Comparison of ENCODE assay signal across 10 cellular contexts in genomic region chr6:142844065-142844755, GRCh38.
DNase-seq lines count a peak whose midpoint lies in the region; ATAC-seq, FAIRE-seq and TF ChIP-seq lines count a peak whose summit lies in the region.
"Had no signal": no experiment of that assay in that cellular context is flagged by ENCODE, and none has a peak within 500 bp of the region (broad histone marks: within the 10 kb centered on the region; RNA-seq: fewer than 3 reads in every experiment).

No MANE protein-coding gene starts in this region.

- POLR2A ChIA-PET in A549 (lab: Yijun Ruan, JAX) (no interaction called here), PC-9 (lab: Charles Lee; ENCODE audit: unreplicated experiment) (interaction anchor here (0.7 kb wide), 1 partner anchor 151 kb away, joined by 4 read pairs; no protein-coding TSS in a partner anchor), A673 (lab: Charles Lee; ENCODE audit: low non-redundant PET) (no interaction called here)

- no peak overlapping the region for H3K9ac ChIP-seq in fibroblast of lung (ENCODE audit: insufficient read depth, low read length)

- FAIRE-seq in A549 (lab: Jason Lieb, UNC) = no peak
- FAIRE-seq: endometrium had no signal

- TF ChIP-seq EP300 in A549 (IDR thresholded peaks at IDR 0.05) = no peak

- H3K79me2 ChIP-seq in PC-9 (ENCODE audit: low read depth) (peaks cover 65% of the 10 kb centered on the region), fibroblast of lung (ENCODE audit: control insufficient read depth, insufficient read depth, low read length) (peaks cover 19% of the 10 kb centered on the region)

- TF ChIP-seq RAD21 in A549 (conservative IDR thresholded peaks at IDR 0.05 in 1 of 2, IDR thresholded peaks at IDR 0.05 in 1 of 2) = no peak

- H3K27ac ChIP-seq in A549 (peak overlapping the region; percentile 8 to 74; a peak in 4 of 6 replicates), PC-9 (peak overlapping the region; percentile 89), fibroblast of lung (ENCODE audit: insufficient read depth, low read length) (peak overlapping the region; percentile 0), A673 (ENCODE audit: low read depth, low read length, poor library complexity, severe bottlenecking) (no peak overlapping the region)

- BruUV-seq in PC-9 (replicated peaks; lab: Mats Ljungman, UMichigan) = no TSS peak
- BruUV-seq in A673 (replicated peaks; lab: Mats Ljungman, UMichigan) = no TSS peak

- H3K4me3 ChIP-seq in A549 (no peak overlapping the region), GM12865 (ENCODE audit: low read depth, low read length) (peak overlapping the region; percentile 61), PC-9 (peak overlapping the region; percentile 51; the same call in 1 of the 2 replicates), fibroblast of lung (replicated peaks in 1 of 4; ENCODE audit: control extremely low read depth in 1 of 4, insufficient read depth in 1 of 4, low read depth in 3 of 4, low read length in 4 of 4) (peak overlapping the region in 2 of 4 experiments; percentile 3 to 17), A673 (ENCODE audit: low read depth, low read length, poor library complexity, severe bottlenecking) (no peak overlapping the region)

- TF ChIP-seq POLR2A in A549 (IDR thresholded peaks at IDR 0.05; ENCODE audit: low read length) = no peak

- H3K4me1 ChIP-seq in A549 (peaks cover 57% of the 10 kb centered on the region), PC-9 (replicated peaks; ENCODE audit: insufficient read depth) (peaks cover 90% of the 10 kb centered on the region), fibroblast of lung (ENCODE audit: control insufficient read depth, extremely low read depth, insufficient read depth, low read length) (peaks cover 29% of the 10 kb centered on the region), A673 (ENCODE audit: insufficient read depth, low read length, poor library complexity, severe bottlenecking) (peaks cover 42% of the 10 kb centered on the region)

- no peaks in the 10 kb centered on the region for H4K20me1 ChIP-seq in PC-9 (ENCODE audit: insufficient read depth)
- H4K20me1 ChIP-seq in fibroblast of lung (ENCODE audit: control insufficient read depth, extremely low read depth, insufficient read depth, low read length) = no peaks in the 10 kb centered on the region

- 68% methylated on average over 6 of the region's 6 CpGs for WGBS in A549 (ENCODE audit: missing lambda C conversion rate)

- H2AFZ ChIP-seq in PC-9 = no peak overlapping the region
- H2AFZ ChIP-seq in fibroblast of lung (ENCODE audit: low read length) = no peak overlapping the region

- H3K4me2 ChIP-seq in A549 (peak overlapping the region; percentile 85), PC-9 (peak overlapping the region; percentile 91), fibroblast of lung (ENCODE audit: extremely low read depth, insufficient read depth, low read length) (peak overlapping the region; percentile 20)

- H3K36me3 ChIP-seq in PC-9 (ENCODE audit: low read depth) (no peaks in the 10 kb centered on the region), fibroblast of lung (ENCODE audit: control insufficient read depth, insufficient read depth, low read length) (no peaks in the 10 kb centered on the region), A673 (ENCODE audit: insufficient read depth, low read length, poor library complexity, severe bottlenecking) (no peaks in the 10 kb centered on the region)

- no peak for ATAC-seq in A549

- H3K27me3 ChIP-seq in PC-9 (ENCODE audit: insufficient read depth, low read depth) = no peaks in the 10 kb centered on the region
- H3K27me3 ChIP-seq in fibroblast of lung (ENCODE audit: control insufficient read depth, insufficient read depth, low read length) = no peaks in the 10 kb centered on the region
- no peaks in the 10 kb centered on the region for H3K27me3 ChIP-seq in A673 (replicated peaks; ENCODE audit: insufficient read depth, low read depth, low read length, poor library complexity)

- peaks cover 55% of the 10 kb centered on the region for H3F3A ChIP-seq in PC-9 (ENCODE audit: insufficient read depth, low read depth)

- DNase-seq in A549 (ENCODE audit: low read depth in 1 of 2, low spot score in 1 of 2) = no peak
- DNase-seq in GM12865 (ENCODE audit: low read depth) = peak; percentile 72
- DNase-seq in PC-9 = no peak
- DNase-seq in fibroblast of lung (ENCODE audit: low read depth in 2 of 2) = peak; percentile 53 to 74
- DNase-seq in A673 (ENCODE audit: low spot score) = no peak
- DNase-seq in stimulated activated CD4-positive, alpha-beta T cell treated with anti-CD3 and anti-CD28 coated beads, Interleukin-2, amount 100 ng/mL, for 48 hours = no peak
- no peak for DNase-seq in NCI-H2107 treated with DMSO at 0.1 percent for 48 hours (lab: John Stamatoyannopoulos, UW; ENCODE audit: unreplicated experiment)
- no peak for DNase-seq in D341Med (ENCODE audit: low spot score)
- DNase-seq: NCI-H1105 treated with DMSO at 0.1 percent for 48 hours had no signal

- intact Hi-C loops in PC-9 (cut with micrococcal nuclease; ENCODE audit: unreplicated experiment) = loop anchor here (2.0 kb wide), 1 partner anchor 147 kb away; no protein-coding TSS in a partner anchor
- intact Hi-C loops in A673 (cut with micrococcal nuclease; ENCODE audit: unreplicated experiment) = no loop called here

- CTCF ChIA-PET in A549 (lab: Yijun Ruan, JAX) = no interaction called here
- CTCF ChIA-PET in PC-9 (lab: Charles Lee) = no interaction called here
- CTCF ChIA-PET in A673 (lab: Charles Lee) = no interaction called here

- H3K9me2 ChIP-seq in PC-9 (ENCODE audit: insufficient read depth) = no peaks in the 10 kb centered on the region

- TF ChIP-seq CTCF in A549 (IDR thresholded peaks at IDR 0.05) (no peak), GM12865 (IDR thresholded peaks at IDR 0.05; ENCODE audit: insufficient read depth, low read depth, low read length, missing control alignments) (no peak), PC-9 (conservative IDR thresholded peaks at IDR 0.05) (no peak), fibroblast of lung (conservative IDR thresholded peaks at IDR 0.05 in 1 of 2, IDR thresholded peaks at IDR 0.05 in 1 of 2; ENCODE audit: low read depth in 1 of 2, low read length in 2 of 2) (no peak), A673 (conservative IDR thresholded peaks at IDR 0.05; ENCODE audit: low read depth, low read length) (no peak)

- H3K9me3 ChIP-seq in A549 = no peaks in the 10 kb centered on the region
- H3K9me3 ChIP-seq in PC-9 (ENCODE audit: insufficient read depth, low read depth) = no peaks in the 10 kb centered on the region
- no peaks in the 10 kb centered on the region for H3K9me3 ChIP-seq in fibroblast of lung (ENCODE audit: control insufficient read depth, insufficient read depth, low read depth, low read length)
- H3K9me3 ChIP-seq in A673 (ENCODE audit: low read depth, low read length, poor library complexity, severe bottlenecking) = no peaks in the 10 kb centered on the region

TF ChIP-seq in A549, 52 proteins besides CTCF, POLR2A, EP300 and RAD21:
- TF ChIP-seq CEBPB (IDR thresholded peaks at IDR 0.05) (peak in 1 of 2 experiments; percentile 37; a peak in 2 of 4 replicates), TFCP2L1 (CRISPR knock-in tag; IDR thresholded peaks at IDR 0.05) (no peak), SMC3 (IDR thresholded peaks at IDR 0.05) (no peak), POLR2AphosphoS2 (conservative IDR thresholded peaks at IDR 0.05; ENCODE audit: low read length) (no peak)

Comparison
In these comparisons a context has a peak if more than half of its experiments do, and no peak if none do; other contexts are left out.
1. DNase-seq: peak in GM12865 (single experiment) and fibroblast of lung (2 of 2); none in A549 (0 of 2), PC-9 (0 of 2), A673 (single experiment), stimulated activated CD4-positive, alpha-beta T cell treated with anti-CD3 and anti-CD28 coated beads, Interleukin-2, amount 100 ng/mL, for 48 hours (0 of 2), NCI-H2107 treated with DMSO at 0.1 percent for 48 hours (single experiment) and D341Med (single experiment).
2. H3K4me2 ChIP-seq: peak in every context shown above with its lines; median percentile 91 in PC-9; 85 in A549; 20 in fibroblast of lung.
3. H3K4me3 ChIP-seq: peak in GM12865 (single experiment) and PC-9 (single experiment); none in A549 (single experiment) and A673 (single experiment).